15 cellular contexts compared by ENCODE assay signal in the genomic region with DNA sequence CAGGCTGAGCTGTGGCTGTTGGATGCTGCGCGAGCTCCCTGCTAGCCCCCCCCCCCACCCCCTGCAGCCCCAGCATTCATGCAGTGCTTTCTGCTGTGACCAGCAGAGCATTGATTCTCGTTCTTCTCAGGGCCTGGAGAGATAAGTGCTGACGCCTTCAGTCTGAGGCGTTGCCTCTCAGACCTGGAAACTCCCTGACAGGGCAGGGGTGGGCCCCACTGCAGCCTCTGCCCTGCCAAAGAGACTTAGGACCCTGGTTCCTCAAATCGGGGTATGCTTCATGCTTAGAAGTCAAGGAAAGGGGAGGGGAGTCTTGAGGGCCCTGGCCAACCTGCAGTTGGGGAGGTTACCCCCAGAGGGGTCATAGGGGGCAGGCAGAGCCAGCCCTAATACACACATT.
"Had no signal": no experiment of that assay in that cellular context is flagged by ENCODE, and none has a peak within 500 bp of the region (broad histone marks: within the 10 kb centered on the region; RNA-seq: fewer than 3 reads in every experiment).

No MANE protein-coding gene starts in this region.

- H3K27me3 Mint-ChIP-seq: activated CD4-positive, alpha-beta T cell treated with anti-CD3 and anti-CD28 coated beads, Interleukin-2, amount 10 ng/mL, durations not matched to agents 24 days and 14 days; type B pancreatic cell had no signal

- H3K4me2 ChIP-seq: hepatocyte had no signal

- H3K4me3 ChIP-seq: hepatocyte, suprapubic skin had no signal

- H2AFZ ChIP-seq: hepatocyte, parathyroid adenoma had no signal

- H3K27me3 ChIP-seq: hepatocyte, suprapubic skin had no signal

- H3K9ac ChIP-seq: parathyroid adenoma had no signal

- ATAC-seq: effector memory CD8-positive, alpha-beta T cell; WTC11 had no signal

- H3K27ac Mint-ChIP-seq: activated CD4-positive, alpha-beta T cell treated with anti-CD3 and anti-CD28 coated beads, Interleukin-2, amount 10 ng/mL, durations not matched to agents 24 days and 14 days; activated naive CD4-positive, alpha-beta T cell treated with anti-CD3 and anti-CD28 coated beads for 36 hours; activated T-helper 1 cell treated with anti-CD3 and anti-CD28 coated beads, Interleukin-12 subunit alpha, Interleukin-12 subunit beta, Interleukin-2, Interleukin-4 antibody, amounts not matched to agents 30 ng/mL and 10 ng/mL and 1 ng/mL, durations not matched to agents 14 hours and 24 hours and 36 hours; effector memory CD8-positive, alpha-beta T cell; WTC11 had no signal

- DNase-seq: activated CD4-positive, alpha-beta T cell treated with anti-CD3 and anti-CD28 coated beads, Interleukin-2, amount 10 ng/mL, durations not matched to agents 24 days and 14 days; activated naive CD4-positive, alpha-beta T cell treated with anti-CD3 and anti-CD28 coated beads for 36 hours; caudate nucleus; cortex of kidney; effector memory CD8-positive, alpha-beta T cell; retina; stimulated activated naive CD4-positive, alpha-beta T cell treated with Interleukin-2 at 50 U/mL for 16 hours; T1000 had no signal

- H3K4me3 Mint-ChIP-seq: activated CD4-positive, alpha-beta T cell treated with anti-CD3 and anti-CD28 coated beads, Interleukin-2, amount 10 ng/mL, durations not matched to agents 24 days and 14 days; activated naive CD4-positive, alpha-beta T cell treated with anti-CD3 and anti-CD28 coated beads for 36 hours; activated T-helper 1 cell treated with anti-CD3 and anti-CD28 coated beads, Interleukin-12 subunit alpha, Interleukin-12 subunit beta, Interleukin-2, Interleukin-4 antibody, amounts not matched to agents 30 ng/mL and 10 ng/mL and 1 ng/mL, durations not matched to agents 14 hours and 24 hours and 36 hours; effector memory CD8-positive, alpha-beta T cell; type B pancreatic cell; WTC11 had no signal

- H3K9me3 ChIP-seq: suprapubic skin had no signal

- H3K9me3 Mint-ChIP-seq: activated CD4-positive, alpha-beta T cell treated with anti-CD3 and anti-CD28 coated beads, Interleukin-2, amount 10 ng/mL, durations not matched to agents 24 days and 14 days; activated naive CD4-positive, alpha-beta T cell treated with anti-CD3 and anti-CD28 coated beads for 36 hours; activated T-helper 1 cell treated with anti-CD3 and anti-CD28 coated beads, Interleukin-12 subunit alpha, Interleukin-12 subunit beta, Interleukin-2, Interleukin-4 antibody, amounts not matched to agents 30 ng/mL and 10 ng/mL and 1 ng/mL, durations not matched to agents 14 hours and 24 hours and 36 hours; effector memory CD8-positive, alpha-beta T cell; type B pancreatic cell; WTC11 had no signal

- H3K79me2 ChIP-seq: parathyroid adenoma had no signal

- H3K27ac ChIP-seq: epithelial cell of prostate, hepatocyte, parathyroid adenoma, suprapubic skin had no signal
